25 cellular contexts compared by ENCODE assay signal in the genomic region with DNA sequence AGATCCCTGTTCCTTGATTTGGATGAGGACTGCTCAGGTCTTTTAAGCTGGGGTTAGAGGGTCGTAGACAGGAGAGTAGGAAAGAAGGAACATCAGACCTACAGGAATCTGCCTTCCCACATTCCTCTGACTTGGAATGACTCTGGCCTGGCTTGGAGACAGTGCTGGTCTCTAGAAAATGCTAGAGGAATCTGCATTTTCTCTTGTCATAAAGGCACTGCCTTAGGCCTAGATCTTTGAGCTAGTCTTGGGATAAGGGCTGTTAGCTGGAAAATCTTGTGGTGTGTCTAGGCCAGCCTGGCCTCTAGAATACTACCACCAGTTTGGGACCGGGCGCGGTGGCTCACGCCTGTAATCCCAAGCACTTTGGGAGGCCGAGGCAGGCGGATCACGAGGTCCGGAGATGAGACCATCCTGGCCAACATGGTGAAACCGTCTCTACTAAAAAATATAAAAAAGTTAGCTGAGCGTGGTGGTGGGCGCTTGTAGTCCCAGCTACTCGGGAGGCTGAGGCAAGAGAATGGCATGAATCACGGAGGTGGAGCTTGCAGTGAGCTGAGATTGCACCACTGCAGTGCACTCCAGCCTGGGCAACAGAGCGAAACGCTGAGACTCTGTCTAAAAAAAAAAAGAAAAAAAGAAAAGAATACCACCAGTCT. TPM values are rescaled to one million over a fixed set of nuclear protein-coding genes. Genes with fewer than 3 reads are reported as not detected.
DNase-seq lines count a peak whose midpoint lies in the region; ATAC-seq and TF ChIP-seq lines count a peak whose summit lies in the region.
"Had no signal": no experiment of that assay in that cellular context is flagged by ENCODE, and none has a peak within 500 bp of the region (broad histone marks: within the 10 kb centered on the region; RNA-seq: fewer than 3 reads in every experiment).

No MANE protein-coding gene starts in this region.

- DNase-seq in HK-2 (ENCODE audit: unreplicated experiment) (peak; percentile 8), dorsolateral prefrontal cortex (no peak), NCI-H1436 (lab: John Stamatoyannopoulos, UW) (no peak), KBM-7 (no peak)
- DNase-seq in activated CD4-positive, alpha-beta T cell treated with anti-CD3 and anti-CD28 coated beads for 36 hours: no peak
- DNase-seq: activated CD4-positive, alpha-beta T cell treated with anti-CD3 and anti-CD28 coated beads, Interleukin-2, amount 10 ng/mL, durations not matched to agents 7 days and 5 days; activated CD8-positive, alpha-beta memory T cell treated with anti-CD3 and anti-CD28 coated beads, Interleukin-2, amount 50 U/mL, for 48 hours; cerebellar nuclear complex; GF-D8; NCI-H1930; NCI-H226; NCI-H774; small intestine; stimulated activated CD4-positive, alpha-beta T cell treated with anti-CD3 and anti-CD28 coated beads, Interleukin-2, amount 100 ng/mL, for 24 hours; upper lobe of right lung had no signal

- no peaks in the 10 kb centered on the region for H3K27me3 Mint-ChIP-seq in activated CD4-positive, alpha-beta T cell treated with anti-CD3 and anti-CD28 coated beads for 36 hours
- H3K27me3 Mint-ChIP-seq: activated CD4-positive, alpha-beta T cell treated with anti-CD3 and anti-CD28 coated beads, Interleukin-2, amount 10 ng/mL, durations not matched to agents 7 days and 5 days; activated naive CD8-positive, alpha-beta T cell had no signal

- H3K36me3 Mint-ChIP-seq in activated CD4-positive, alpha-beta T cell treated with anti-CD3 and anti-CD28 coated beads for 36 hours (ENCODE audit: low read depth): peaks cover 4% of the 10 kb centered on the region
- H3K36me3 Mint-ChIP-seq: activated naive CD8-positive, alpha-beta T cell had no signal

- no peaks in the 10 kb centered on the region for H3K9me3 ChIP-seq in mesodermal cell (ENCODE audit: control insufficient read depth, low read length)
- no peaks in the 10 kb centered on the region for H3K9me3 ChIP-seq in skeletal muscle satellite cell (replicated peaks; ENCODE audit: low read length)
- H3K9me3 ChIP-seq: prostate gland, upper lobe of right lung had no signal

- no peak for ATAC-seq in HG03457 (IDR thresholded peaks at IDR 0.05; ENCODE audit: unreplicated experiment)
- no peak for ATAC-seq in activated CD4-positive, alpha-beta T cell treated with anti-CD3 and anti-CD28 coated beads for 36 hours
- ATAC-seq: upper lobe of right lung had no signal

- H3K27me3 ChIP-seq in dorsolateral prefrontal cortex (no peaks in the 10 kb centered on the region), skeletal muscle satellite cell (ENCODE audit: control insufficient read depth, insufficient read depth, low read length) (no peaks in the 10 kb centered on the region)
- H3K27me3 ChIP-seq: neural progenitor cell, upper lobe of right lung had no signal

- peak overlapping the region; percentile 35 for H3K4me2 ChIP-seq in skeletal muscle satellite cell (ENCODE audit: low read length)
- H3K4me2 ChIP-seq: KMS-11, neural progenitor cell had no signal

- H3K9ac ChIP-seq in skeletal muscle satellite cell (ENCODE audit: low read depth, low read length): peak overlapping the region; percentile 19
- H3K9ac ChIP-seq: KMS-11, neural progenitor cell had no signal

- in situ Hi-C loops in KBM-7 (cut with MboI; ENCODE audit: low pct_unique_long_range_greater_than_20kb, low sequenced_read_pairs): no loop called here

- CTCF ChIA-PET in activated CD4-positive, alpha-beta T cell treated with anti-CD3 and anti-CD28 coated beads for 36 hours (lab: Charles Lee): interaction anchor here (0.6 to 7.1 kb wide), 5 partner anchors 118 to 423 kb away, joined by 3 to 122 read pairs (median 3); no protein-coding TSS in a partner anchor

- POLR2A ChIA-PET in activated CD4-positive, alpha-beta T cell treated with anti-CD3 and anti-CD28 coated beads for 36 hours (lab: Charles Lee): interaction anchor here (0.6 to 1.2 kb wide), 4 partner anchors 19 to 82 kb away, joined by 3 to 10 read pairs (median 7); a partner anchor contains a TSS

- intact Hi-C loops in dorsolateral prefrontal cortex (cut with DNase I): loop anchor here in 1 of 2 donors (5.0 kb wide), 2 partner anchors 300 to 320 kb away; a partner anchor contains a TSS
- intact Hi-C loops in activated CD4-positive, alpha-beta T cell treated with anti-CD3 and anti-CD28 coated beads for 36 hours (cut with DNase I, micrococcal nuclease): no loop called here

- H3K4me1 Mint-ChIP-seq in activated CD4-positive, alpha-beta T cell treated with anti-CD3 and anti-CD28 coated beads for 36 hours: no peaks in the 10 kb centered on the region

- WGBS in mesodermal cell (ENCODE audit: insufficient coverage in 2 of 2), 2 experiments: 97% methylated on average over 12 of the region's 16 CpGs

- peaks cover 17% of the 10 kb centered on the region for H3K4me1 ChIP-seq in mesodermal cell (ENCODE audit: control insufficient read depth, insufficient read depth, low read length, poor library complexity, severe bottlenecking)
- peaks cover 43% of the 10 kb centered on the region for H3K4me1 ChIP-seq in skeletal muscle satellite cell (ENCODE audit: control insufficient read depth, insufficient read depth, low read length)
- H3K4me1 ChIP-seq: prostate gland had no signal

- H3K4me3 ChIP-seq in dorsolateral prefrontal cortex: no peak overlapping the region
- H3K4me3 ChIP-seq in mesodermal cell (ENCODE audit: extremely low read depth, insufficient read depth, low read length, poor library complexity, severe bottlenecking): no peak overlapping the region
- no peak overlapping the region for H3K4me3 ChIP-seq in skeletal muscle satellite cell (ENCODE audit: low read length)
- H3K4me3 ChIP-seq: neural progenitor cell, prostate gland, upper lobe of right lung had no signal

- H3K27ac ChIP-seq in dorsolateral prefrontal cortex (peak overlapping the region in 31 of 59 donors; percentile 10 to 97 (median 83)), mesodermal cell (ENCODE audit: low read depth, low read length, severe bottlenecking) (peak overlapping the region; percentile 64)
- H3K27ac ChIP-seq: KMS-11, neural progenitor cell, prostate gland, upper lobe of right lung, VCaP had no signal

- no peaks in the 10 kb centered on the region for H3K9me3 Mint-ChIP-seq in activated CD4-positive, alpha-beta T cell treated with anti-CD3 and anti-CD28 coated beads for 36 hours (ENCODE audit: low read depth)
- H3K9me3 Mint-ChIP-seq: activated CD4-positive, alpha-beta T cell treated with anti-CD3 and anti-CD28 coated beads, Interleukin-2, amount 10 ng/mL, durations not matched to agents 7 days and 5 days; activated T-helper 2 cell treated with anti-CD3 and anti-CD28 coated beads, Interferon-gamma antibody, Interleukin-2, Interleukin-4, amounts not matched to agents 10 μg/mL and 5 μg/mL and 100 μg/mL, durations not matched to agents 14 hours and 24 hours and 36 hours; neural progenitor cell had no signal

- no peak for TF ChIP-seq CTCF in dorsolateral prefrontal cortex (IDR thresholded peaks at IDR 0.05 in 54 of 56, conservative IDR thresholded peaks at IDR 0.05 in 2 of 56; ENCODE audit: low read depth in 1 of 56, partially characterized antibody in 56 of 56)

- peaks cover 20% of the 10 kb centered on the region for H3K36me3 ChIP-seq in mesodermal cell (ENCODE audit: control insufficient read depth, insufficient read depth, low read length)
- peaks cover 7% of the 10 kb centered on the region for H3K36me3 ChIP-seq in skeletal muscle satellite cell (ENCODE audit: insufficient read depth, low read length)
- H3K36me3 ChIP-seq: neural progenitor cell had no signal

- no peak overlapping the region for H3K27ac Mint-ChIP-seq in activated CD4-positive, alpha-beta T cell treated with anti-CD3 and anti-CD28 coated beads for 36 hours
- H3K27ac Mint-ChIP-seq: activated CD4-positive, alpha-beta T cell treated with anti-CD3 and anti-CD28 coated beads, Interleukin-2, amount 10 ng/mL, durations not matched to agents 7 days and 5 days; activated naive CD8-positive, alpha-beta T cell; activated T-helper 2 cell treated with anti-CD3 and anti-CD28 coated beads, Interferon-gamma antibody, Interleukin-2, Interleukin-4, amounts not matched to agents 10 μg/mL and 5 μg/mL and 100 μg/mL, durations not matched to agents 14 hours and 24 hours and 36 hours; neural progenitor cell had no signal

- no peak overlapping the region for H3K4me3 Mint-ChIP-seq in activated CD4-positive, alpha-beta T cell treated with anti-CD3 and anti-CD28 coated beads for 36 hours
- H3K4me3 Mint-ChIP-seq: activated CD4-positive, alpha-beta T cell treated with anti-CD3 and anti-CD28 coated beads, Interleukin-2, amount 10 ng/mL, durations not matched to agents 7 days and 5 days; activated naive CD8-positive, alpha-beta T cell; neural progenitor cell had no signal

RNA-seq across cellular contexts. Expression of a gene that starts 17.3 kb away (rescaled TPM):
- total RNA-seq in dorsolateral prefrontal cortex: 100 to 1,000 TPM in 115 of 120 experiments, 10 to 100 TPM in 5; 47.8 to 218 (median 156) TPM
- 0.70 TPM for polyA plus RNA-seq in mesodermal cell (2013, experiment 1 of 2)
- 0.35 TPM for polyA plus RNA-seq in mesodermal cell (2013, experiment 2 of 2)
- under 0.01 TPM in 2 replicates for total RNA-seq in skeletal muscle satellite cell (2012; rRNA removed)
- under 1 TPM; 0.09 to 0.11 TPM for total RNA-seq in activated CD4-positive, alpha-beta T cell treated with anti-CD3 and anti-CD28 coated beads for 36 hours
- total RNA-seq: HT-29 had no signal

Comparison
In these comparisons a context has a peak if more than half of its experiments do, and no peak if none do; other contexts are left out.
1. RNA of a gene that starts 17.3 kb away (total RNA-seq): 47.8 to 218 TPM in dorsolateral prefrontal cortex; 0.09 to 0.11 TPM in activated CD4-positive, alpha-beta T cell treated with anti-CD3 and anti-CD28 coated beads for 36 hours; every median in the first group is over 10 times any median in the second.